ENCODE assay signal across 23 cellular contexts in the genomic region with DNA sequence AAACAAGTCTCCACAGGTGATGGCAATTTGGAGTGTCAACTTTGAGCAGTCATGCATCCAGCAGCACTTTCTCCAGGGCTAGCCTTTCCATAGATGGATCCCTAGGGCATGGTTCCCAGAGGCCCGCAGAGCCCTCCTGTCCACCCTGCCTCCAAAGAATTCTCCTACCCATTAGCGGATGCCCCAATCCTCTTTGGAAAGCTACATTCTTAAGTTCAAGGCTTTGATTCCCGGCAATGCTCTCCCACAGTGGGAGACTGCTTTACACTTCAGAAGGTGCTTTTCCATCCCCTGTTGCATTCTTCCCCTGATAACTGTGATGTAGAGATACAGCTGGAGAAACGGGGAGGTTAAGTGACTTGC.
"Had no signal": no experiment of that assay in that cellular context is flagged by ENCODE, and none has a peak within 500 bp of the region (broad histone marks: within the 10 kb centered on the region; RNA-seq: fewer than 3 reads in every experiment).

No MANE protein-coding gene starts in this region.

- H3K4me3 Mint-ChIP-seq: activated naive CD4-positive, alpha-beta T cell treated with anti-CD3 and anti-CD28 coated beads, Interleukin-2, amount 10 ng/mL, durations not matched to agents 7 days and 5 days; activated naive CD8-positive, alpha-beta T cell treated with anti-CD3 and anti-CD28 coated beads, Interleukin-2, amount 10 ng/mL, durations not matched to agents 7 days and 5 days; brain; T-helper 17 cell had no signal

- H3K9me3 ChIP-seq: ascending aorta, right atrium auricular region, testis, vagina had no signal

- H3K27ac ChIP-seq: ascending aorta, cardiac muscle cell, heart right ventricle, parathyroid adenoma, right atrium auricular region, spleen, testis, vagina had no signal

- H2AFZ ChIP-seq: parathyroid adenoma had no signal

- DNase-seq: activated CD4-positive, alpha-beta T cell treated with anti-CD3 and anti-CD28 coated beads for 1 hour; activated gamma-delta T cell; activated naive CD4-positive, alpha-beta T cell treated with anti-CD3 and anti-CD28 coated beads, Interleukin-2, amount 10 ng/mL, durations not matched to agents 7 days and 5 days; activated naive CD8-positive, alpha-beta T cell treated with anti-CD3 and anti-CD28 coated beads, Interleukin-2, amount 10 ng/mL, durations not matched to agents 7 days and 5 days; cortex of kidney; foreskin fibroblast; heart right ventricle; kidney; left colon; mammary epithelial cell; midbrain; nucleus accumbens; spleen; stimulated activated naive CD8-positive, alpha-beta T cell treated with anti-CD3 and anti-CD28 coated beads, Interleukin-15, Interleukin-2, amounts not matched to agents 100 U/mL and 50 U/mL, for 24 hours; T-helper 17 cell; testis had no signal

- H3K36me3 ChIP-seq: ascending aorta, cardiac muscle cell, heart right ventricle, right atrium auricular region, spleen, vagina had no signal

- H3K27me3 Mint-ChIP-seq: brain had no signal

- H3K36me3 Mint-ChIP-seq: activated naive CD4-positive, alpha-beta T cell treated with anti-CD3 and anti-CD28 coated beads, Interleukin-2, amount 10 ng/mL, durations not matched to agents 7 days and 5 days; activated naive CD8-positive, alpha-beta T cell treated with anti-CD3 and anti-CD28 coated beads, Interleukin-2, amount 10 ng/mL, durations not matched to agents 7 days and 5 days; brain; naive thymus-derived CD4-positive, alpha-beta T cell had no signal

- H3K9me3 Mint-ChIP-seq: activated naive CD4-positive, alpha-beta T cell treated with anti-CD3 and anti-CD28 coated beads, Interleukin-2, amount 10 ng/mL, durations not matched to agents 7 days and 5 days; activated naive CD8-positive, alpha-beta T cell treated with anti-CD3 and anti-CD28 coated beads, Interleukin-2, amount 10 ng/mL, durations not matched to agents 7 days and 5 days had no signal

- H3K4me3 ChIP-seq: ascending aorta, cardiac muscle cell, heart right ventricle, right atrium auricular region, spleen, testis, vagina had no signal

- H3K4me1 Mint-ChIP-seq: brain had no signal

- H3K79me2 ChIP-seq: parathyroid adenoma had no signal

- ATAC-seq: heart right ventricle; left colon; stimulated activated naive CD8-positive, alpha-beta T cell treated with anti-CD3 and anti-CD28 coated beads, Interleukin-15, Interleukin-2, amounts not matched to agents 100 U/mL and 50 U/mL, for 24 hours had no signal

- H3K27ac Mint-ChIP-seq: activated naive CD4-positive, alpha-beta T cell treated with anti-CD3 and anti-CD28 coated beads, Interleukin-2, amount 10 ng/mL, durations not matched to agents 7 days and 5 days; activated naive CD8-positive, alpha-beta T cell treated with anti-CD3 and anti-CD28 coated beads, Interleukin-2, amount 10 ng/mL, durations not matched to agents 7 days and 5 days; brain; T-helper 17 cell had no signal

- H3K4me1 ChIP-seq: ascending aorta, heart right ventricle, parathyroid adenoma, right atrium auricular region, spleen, testis, vagina had no signal

- H3K27me3 ChIP-seq: ascending aorta, cardiac muscle cell, right atrium auricular region, testis, vagina had no signal
